28 cellular contexts compared by ENCODE assay signal in the genomic region with DNA sequence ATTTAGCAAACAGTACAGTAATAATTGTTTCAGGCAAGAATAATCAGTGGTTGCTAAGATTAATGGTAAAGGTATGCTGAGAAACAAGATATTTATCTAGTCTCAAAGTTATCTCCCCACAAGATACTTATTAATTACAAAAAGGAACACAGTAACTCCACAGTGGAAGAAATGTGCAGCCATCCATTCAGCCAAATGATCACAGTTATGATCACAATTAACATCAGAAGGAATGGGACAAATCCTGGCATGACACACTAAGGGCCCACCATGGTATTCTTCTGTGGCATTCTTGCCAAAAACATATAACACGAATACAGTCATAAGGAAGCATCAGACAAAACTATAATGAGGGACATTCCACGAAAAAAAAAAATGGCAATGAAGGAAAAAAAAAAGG. TPM values are rescaled to one million over a fixed set of nuclear protein-coding genes. Genes with fewer than 3 reads are reported as not detected.
DNase-seq lines count a peak whose midpoint lies in the region; ATAC-seq and TF ChIP-seq lines count a peak whose summit lies in the region.
"Had no signal": no experiment of that assay in that cellular context is flagged by ENCODE, and none has a peak within 500 bp of the region (broad histone marks: within the 10 kb centered on the region; RNA-seq: fewer than 3 reads in every experiment).

No MANE protein-coding gene starts in this region.

- intact Hi-C loops in mammary epithelial cell (cut with micrococcal nuclease) (no loop called here), MCF 10A (cut with micrococcal nuclease) (no loop called here)

- ATAC-seq in T-helper 17 cell (no peak), GM21723 (IDR thresholded peaks at IDR 0.05; ENCODE audit: unreplicated experiment) (no peak), GM21529 (IDR thresholded peaks at IDR 0.05; ENCODE audit: unreplicated experiment) (no peak)
- ATAC-seq in stimulated activated effector memory CD8-positive, alpha-beta T cell treated with anti-CD3 and anti-CD28 coated beads, Interleukin-12 subunit alpha, Interleukin-12 subunit beta, amount 100 ng/mL, for 72 hours, result no peak
- ATAC-seq: activated naive CD8-positive, alpha-beta T cell treated with anti-CD3 and anti-CD28 coated beads, Interleukin-2, amount 50 U/mL, for 24 hours; effector memory CD8-positive, alpha-beta T cell; foreskin keratinocyte; left lung had no signal

- H3K4me1 ChIP-seq in mammary epithelial cell (ENCODE audit: insufficient read depth, low read length) (peaks cover 30% of the 10 kb centered on the region), subcutaneous abdominal adipose tissue (ENCODE audit: control insufficient read depth in 5 of 5, insufficient read depth in 5 of 5, low read length in 5 of 5) (peaks cover 2 to 32% (median 23%) of the 10 kb centered on the region in 5 donors)
- H3K4me1 ChIP-seq: uterus had no signal

- no peak for TF ChIP-seq CTCF in mammary epithelial cell (conservative IDR thresholded peaks at IDR 0.05 in 1 of 2, IDR thresholded peaks at IDR 0.05 in 1 of 2; ENCODE audit: extremely low read depth in 1 of 2, insufficient read depth in 1 of 2, low read depth in 1 of 2, low read length in 2 of 2)
- TF ChIP-seq CTCF in MCF 10A (IDR thresholded peaks at IDR 0.05; ENCODE audit: unreplicated experiment), result no peak

- CTCF ChIA-PET in mammary epithelial cell (lab: Charles Lee; ENCODE audit: low non-redundant PET) (no interaction called here), MCF 10A (lab: Yijun Ruan, JAX) (interaction anchor here (0.6 to 1.5 kb wide), 3 partner anchors 81 to 229 kb away, joined by 3 to 5 read pairs (median 3); no protein-coding TSS in a partner anchor)

- no peak for DNase-seq in mammary epithelial cell
- no peak for DNase-seq in MCF 10A (ENCODE audit: unreplicated experiment)
- DNase-seq in T-helper 17 cell, result no peak
- peak; percentile 87 for DNase-seq in kidney tubule cell (ENCODE audit: low spot score)
- DNase-seq in stimulated activated effector memory CD8-positive, alpha-beta T cell treated with anti-CD3 and anti-CD28 coated beads, Interleukin-12 subunit alpha, Interleukin-12 subunit beta, amount 100 ng/mL, for 72 hours (ENCODE audit: low spot score in 2 of 2), result no peak
- DNase-seq: activated CD4-positive, alpha-beta T cell treated with anti-CD3 and anti-CD28 coated beads, Interleukin-2, amount 10 ng/mL, durations not matched to agents 7 days and 5 days; activated CD8-positive, alpha-beta memory T cell treated with anti-CD3 and anti-CD28 coated beads, Interleukin-2, amount 50 U/mL, for 48 hours; activated effector memory CD4-positive, alpha-beta T cell treated with anti-CD3 and anti-CD28 coated beads, Interleukin-2, amount 50 U/mL, for 16 hours; activated naive CD8-positive, alpha-beta T cell treated with anti-CD3 and anti-CD28 coated beads, Interleukin-2, amount 50 U/mL, for 24 hours; BE2C; COR-L47; DND-41; effector memory CD8-positive, alpha-beta T cell; left lung; NCI-H1048; NCI-H187 treated with DMSO at 0.1 percent for 48 hours; NCI-H2227 treated with DMSO at 0.1 percent for 48 hours; RPMI8226; stimulated activated CD4-positive, alpha-beta T cell treated with anti-CD3 and anti-CD28 coated beads, Interleukin-2, amount 100 ng/mL, for 24 hours; uterus; WERI-Rb-1 had no signal

- H3K4me1 Mint-ChIP-seq in MCF 10A (ENCODE audit: insufficient read depth, unreplicated experiment), result peaks cover 21% of the 10 kb centered on the region
- peaks cover 44% of the 10 kb centered on the region for H3K4me1 Mint-ChIP-seq in T-helper 17 cell
- peaks cover 76% of the 10 kb centered on the region for H3K4me1 Mint-ChIP-seq in stimulated activated effector memory CD8-positive, alpha-beta T cell treated with anti-CD3 and anti-CD28 coated beads, Interleukin-12 subunit alpha, Interleukin-12 subunit beta, amount 100 ng/mL, for 72 hours

- POLR2A ChIA-PET in MCF 10A (lab: Yijun Ruan, JAX), result interaction anchor here (0.9 to 1.0 kb wide), 3 partner anchors 16 to 425 kb away, joined by 3 to 5 read pairs (median 3); a partner anchor contains a TSS

- H3K9ac ChIP-seq in mammary epithelial cell (ENCODE audit: insufficient read depth, low read length) (no peak overlapping the region), subcutaneous abdominal adipose tissue (ENCODE audit: low read length in 5 of 5) (no peak overlapping the region)

- H3K27me3 ChIP-seq in mammary epithelial cell (ENCODE audit: insufficient read depth, low read length) (no peaks in the 10 kb centered on the region), subcutaneous abdominal adipose tissue (ENCODE audit: control insufficient read depth in 5 of 5, insufficient read depth in 4 of 5, low read length in 5 of 5) (no peaks in the 10 kb centered on the region)
- H3K27me3 ChIP-seq: BE2C, foreskin keratinocyte, hepatocyte, left lung, uterus had no signal

- no peaks in the 10 kb centered on the region for H3K9me3 Mint-ChIP-seq in MCF 10A (ENCODE audit: unreplicated experiment)
- H3K9me3 Mint-ChIP-seq in stimulated activated effector memory CD8-positive, alpha-beta T cell treated with anti-CD3 and anti-CD28 coated beads, Interleukin-12 subunit alpha, Interleukin-12 subunit beta, amount 100 ng/mL, for 72 hours, result no peaks in the 10 kb centered on the region
- H3K9me3 Mint-ChIP-seq: activated CD4-positive, alpha-beta T cell treated with anti-CD3 and anti-CD28 coated beads, Interleukin-2, amount 10 ng/mL, durations not matched to agents 7 days and 5 days; activated naive CD8-positive, alpha-beta T cell treated with anti-CD3 and anti-CD28 coated beads, Interleukin-2, amount 50 U/mL, for 24 hours; effector memory CD8-positive, alpha-beta T cell had no signal

- in situ Hi-C loops in mammary epithelial cell (cut with MboI; ENCODE audit: low sequenced_read_pairs in 2 of 2), result no loop called here

- no peak overlapping the region for H3K4me3 ChIP-seq in mammary epithelial cell (replicated peaks in 1 of 3; ENCODE audit: insufficient read depth in 1 of 3, low read depth in 2 of 3, low read length in 3 of 3)
- no peak overlapping the region for H3K4me3 ChIP-seq in subcutaneous abdominal adipose tissue (ENCODE audit: low read depth in 1 of 5, low read length in 5 of 5)
- H3K4me3 ChIP-seq: coronary artery, HAP-1, hepatocyte, left lung, uterus had no signal

- H4K20me1 ChIP-seq in mammary epithelial cell (ENCODE audit: insufficient read depth, low read length), result no peaks in the 10 kb centered on the region

- BruUV-seq in mammary epithelial cell (replicated peaks; lab: Mats Ljungman, UMichigan) (no TSS peak), MCF 10A (replicated peaks; lab: Mats Ljungman, UMichigan) (no TSS peak)

- H3K27me3 Mint-ChIP-seq in MCF 10A (ENCODE audit: insufficient read depth, unreplicated experiment), result no peaks in the 10 kb centered on the region
- H3K27me3 Mint-ChIP-seq in T-helper 17 cell, result no peaks in the 10 kb centered on the region
- H3K27me3 Mint-ChIP-seq: activated CD4-positive, alpha-beta T cell treated with anti-CD3 and anti-CD28 coated beads, Interleukin-2, amount 10 ng/mL, durations not matched to agents 7 days and 5 days; activated naive CD8-positive, alpha-beta T cell treated with anti-CD3 and anti-CD28 coated beads, Interleukin-2, amount 50 U/mL, for 24 hours; effector memory CD8-positive, alpha-beta T cell had no signal

- peak overlapping the region; percentile 31 for H3K4me2 ChIP-seq in mammary epithelial cell (ENCODE audit: insufficient read depth, low read depth, low read length)

- H3K9me3 ChIP-seq in mammary epithelial cell (replicated peaks; ENCODE audit: insufficient read depth, low read length) (no peaks in the 10 kb centered on the region), T-helper 17 cell (ENCODE audit: control insufficient read depth, low read length, poor library complexity, severe bottlenecking) (no peaks in the 10 kb centered on the region), subcutaneous abdominal adipose tissue (ENCODE audit: control insufficient read depth in 5 of 5, low read length in 5 of 5) (no peaks in the 10 kb centered on the region)
- H3K9me3 ChIP-seq: BE2C, HAP-1, left lung, uterus had no signal

- dilution Hi-C loops in mammary epithelial cell (cut with HindIII; ENCODE audit: low sequenced_read_pairs), result loop anchor here (10.0 kb wide), 1 partner anchor 225 kb away; no protein-coding TSS in a partner anchor

- H3K27ac Mint-ChIP-seq in MCF 10A (ENCODE audit: low read depth, unreplicated experiment), result no peak overlapping the region
- peak overlapping the region; percentile 21 for H3K27ac Mint-ChIP-seq in T-helper 17 cell
- H3K27ac Mint-ChIP-seq in stimulated activated effector memory CD8-positive, alpha-beta T cell treated with anti-CD3 and anti-CD28 coated beads, Interleukin-12 subunit alpha, Interleukin-12 subunit beta, amount 100 ng/mL, for 72 hours, result no peak overlapping the region
- H3K27ac Mint-ChIP-seq: activated CD4-positive, alpha-beta T cell treated with anti-CD3 and anti-CD28 coated beads, Interleukin-2, amount 10 ng/mL, durations not matched to agents 7 days and 5 days; activated naive CD8-positive, alpha-beta T cell treated with anti-CD3 and anti-CD28 coated beads, Interleukin-2, amount 50 U/mL, for 24 hours had no signal

- 15% methylated on average over 2 of the region's 2 CpGs for WGBS in mammary epithelial cell (ENCODE audit: low coverage, missing lambda C conversion rate)

- H3K36me3 ChIP-seq in mammary epithelial cell (ENCODE audit: insufficient read depth, low read length) (peaks cover 21% of the 10 kb centered on the region), subcutaneous abdominal adipose tissue (ENCODE audit: control insufficient read depth in 5 of 5, insufficient read depth in 5 of 5, low read length in 5 of 5) (peaks cover 4 to 39% (median 19%) of the 10 kb centered on the region in 5 donors)
- H3K36me3 ChIP-seq: uterus had no signal

- H3K36me3 Mint-ChIP-seq in MCF 10A (ENCODE audit: insufficient read depth, unreplicated experiment) (peaks cover 90% of the 10 kb centered on the region), T-helper 17 cell (ENCODE audit: low read depth) (peaks cover 9% of the 10 kb centered on the region)
- H3K36me3 Mint-ChIP-seq in stimulated activated effector memory CD8-positive, alpha-beta T cell treated with anti-CD3 and anti-CD28 coated beads, Interleukin-12 subunit alpha, Interleukin-12 subunit beta, amount 100 ng/mL, for 72 hours, result peaks cover 93% of the 10 kb centered on the region

- H3K27ac ChIP-seq in mammary epithelial cell (ENCODE audit: insufficient read depth, low read depth, low read length), result no peak overlapping the region
- H3K27ac ChIP-seq in subcutaneous abdominal adipose tissue (ENCODE audit: low read depth, low read length), result peak overlapping the region; percentile 32
- H3K27ac ChIP-seq: coronary artery, foreskin keratinocyte, uterus, WERI-Rb-1 had no signal

- H3K4me3 Mint-ChIP-seq in MCF 10A (ENCODE audit: unreplicated experiment) (no peak overlapping the region), T-helper 17 cell (no peak overlapping the region)
- H3K4me3 Mint-ChIP-seq in stimulated activated effector memory CD8-positive, alpha-beta T cell treated with anti-CD3 and anti-CD28 coated beads, Interleukin-12 subunit alpha, Interleukin-12 subunit beta, amount 100 ng/mL, for 72 hours, result no peak overlapping the region
- H3K4me3 Mint-ChIP-seq: activated CD4-positive, alpha-beta T cell treated with anti-CD3 and anti-CD28 coated beads, Interleukin-2, amount 10 ng/mL, durations not matched to agents 7 days and 5 days; activated naive CD8-positive, alpha-beta T cell treated with anti-CD3 and anti-CD28 coated beads, Interleukin-2, amount 50 U/mL, for 24 hours; effector memory CD8-positive, alpha-beta T cell had no signal

- no peak overlapping the region for H2AFZ ChIP-seq in mammary epithelial cell (ENCODE audit: low read depth, low read length)
- H2AFZ ChIP-seq: hepatocyte had no signal

- H3K79me2 ChIP-seq in mammary epithelial cell (ENCODE audit: insufficient read depth, low read length), result peaks cover 91% of the 10 kb centered on the region

RNA-seq across cellular contexts. Expression of a gene that starts 21.0 kb away (rescaled TPM):
- total RNA-seq in mammary epithelial cell, result 100 to 1,000 TPM in 1 of 2 donors, 10 to 100 TPM in 1; 77.2 to 122 TPM
- polyA plus RNA-seq in mammary epithelial cell, result 48.3 TPM
- polyA minus RNA-seq in mammary epithelial cell, result 154 TPM
- 85.5 and 87.7 TPM in 2 replicates for total RNA-seq in MCF 10A (2022)
- total RNA-seq in T-helper 17 cell, result 10 to 100 TPM; 61.4 to 69.2 TPM
